Comparison of ENCODE assay signal across 23 cellular contexts in the genomic region with DNA sequence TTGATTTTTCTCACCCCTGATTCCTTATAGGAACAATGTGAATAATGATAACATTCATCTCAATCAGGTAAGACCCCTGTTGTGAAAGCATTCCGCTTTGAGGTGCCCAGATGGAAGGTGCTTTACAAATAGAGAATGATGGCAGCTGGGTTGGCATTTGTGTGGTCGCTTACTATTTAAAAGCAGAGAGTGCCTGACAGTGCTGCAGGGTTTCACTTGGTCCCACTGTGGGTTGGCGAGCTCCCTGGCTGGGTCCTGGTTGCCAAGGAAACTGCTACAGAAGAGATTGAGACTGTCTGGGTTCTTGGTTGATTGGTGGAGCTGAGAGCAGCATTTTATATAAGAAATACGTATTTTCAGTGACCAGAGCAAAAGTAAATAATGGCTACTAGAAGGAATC.
"Had no signal": no experiment of that assay in that cellular context is flagged by ENCODE, and none has a peak within 500 bp of the region (broad histone marks: within the 10 kb centered on the region; RNA-seq: fewer than 3 reads in every experiment).

No MANE protein-coding gene starts in this region.

- H3K4me3 Mint-ChIP-seq: T-cell had no signal

- ATAC-seq: Panc1, PC-3, T-cell had no signal

- H3K4me2 ChIP-seq: SK-N-SH had no signal

- H3K36me3 ChIP-seq: MG63 had no signal

- H3K4me1 Mint-ChIP-seq: T-cell had no signal

- H3K4me3 ChIP-seq: MG63 had no signal

- H3K27me3 ChIP-seq: MG63 had no signal

- H3K36me3 Mint-ChIP-seq: T-cell had no signal

- H3K9me3 Mint-ChIP-seq: T-cell had no signal

- DNase-seq: Karpas-422; KG1; MG63; NCI-H1092; NCI-H1105 treated with DMSO at 0.1 percent for 48 hours; NCI-H1417 treated with DMSO at 0.1 percent for 48 hours; NCI-H146; NCI-H187 treated with DMSO at 0.1 percent for 48 hours; NCI-H2029 treated with DMSO at 0.1 percent for 48 hours; NCI-H2171; NCI-H226; NCI-H510A; NCI-H524 treated with DMSO at 0.1 percent for 48 hours; NCI-H69; NCI-H774; NK-92 treated with Interleukin-12 subunit alpha and Interleukin-12 subunit beta, amount 100 ng/mL, for 24 hours; SHP77; SK-N-SH; SW 1271; T-cell had no signal

- H3K27ac Mint-ChIP-seq: T-cell had no signal

- H3K27ac ChIP-seq: RWPE1 had no signal

- H3K9ac ChIP-seq: SK-N-SH had no signal

- H3K9me3 ChIP-seq: MG63, SK-N-SH had no signal
